10 cellular contexts compared by ENCODE assay signal in the genomic region with DNA sequence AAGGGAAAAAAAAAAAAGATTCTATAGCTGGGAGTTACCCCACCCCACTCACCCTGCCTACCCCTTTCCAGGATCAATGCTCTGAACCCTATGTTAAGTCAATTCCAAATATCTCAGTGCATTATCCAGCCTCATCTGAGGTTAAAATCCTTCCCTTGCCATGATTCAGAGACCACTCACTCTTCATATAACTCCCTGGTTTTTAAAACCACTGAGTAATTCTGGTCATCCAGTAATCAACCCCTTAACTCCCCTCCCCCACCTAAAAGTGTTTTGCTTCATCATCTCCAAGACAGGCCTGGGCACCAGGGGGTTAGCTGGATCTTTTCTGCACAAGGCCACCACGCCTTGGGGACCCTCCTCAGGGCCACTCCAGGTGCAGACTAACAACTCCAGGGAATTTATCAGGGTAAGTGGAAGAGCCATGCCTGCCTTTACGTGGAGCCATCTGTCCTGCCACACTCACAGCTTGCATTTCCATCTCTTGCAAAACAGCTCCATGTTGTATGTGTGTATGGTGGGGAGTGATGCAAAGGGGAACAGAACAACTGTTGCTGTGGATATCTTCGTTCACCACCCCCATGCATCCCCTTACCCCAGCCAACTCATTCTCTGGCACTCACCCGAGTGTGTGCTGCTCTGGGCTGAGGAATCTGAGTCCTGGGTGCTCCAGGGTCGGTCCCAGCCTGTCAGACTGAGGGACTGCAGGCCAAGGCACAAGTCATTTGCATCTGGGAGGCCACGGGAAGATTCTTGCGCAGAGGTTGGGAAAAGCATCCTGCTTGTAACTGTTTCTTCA. TPM values are rescaled to one million over a fixed set of nuclear protein-coding genes. Genes with fewer than 3 reads are reported as not detected.
DNase-seq lines count a peak whose midpoint lies in the region; FAIRE-seq and TF ChIP-seq lines count a peak whose summit lies in the region.
"Had no signal": no experiment of that assay in that cellular context is flagged by ENCODE, and none has a peak within 500 bp of the region (broad histone marks: within the 10 kb centered on the region; RNA-seq: fewer than 3 reads in every experiment).

No MANE protein-coding gene starts in this region.

- no peaks in the 10 kb centered on the region; the same call in 1 of the 2 replicates for H3K27me3 Mint-ChIP-seq in HFFc6 (ENCODE audit: insufficient read depth)

- no peaks in the 10 kb centered on the region for H3K36me3 Mint-ChIP-seq in HFFc6 (ENCODE audit: low read depth)

- H3K9me3 Mint-ChIP-seq in HFFc6: no peaks in the 10 kb centered on the region

- H3K4me3 ChIP-seq in adrenal gland (no peak overlapping the region), stomach smooth muscle (ENCODE audit: low read length in 2 of 2) (peak overlapping the region; percentile 83 to 90), thyroid gland (replicated peaks in 1 of 3) (no peak overlapping the region)

- TF ChIP-seq POLR2A in adrenal gland (IDR thresholded peaks at IDR 0.05) (no peak), thyroid gland (IDR thresholded peaks at IDR 0.05) (no peak)

- H3K36me3 ChIP-seq in adrenal gland (replicated peaks in 1 of 2): no peaks in the 10 kb centered on the region
- H3K36me3 ChIP-seq in stomach smooth muscle (ENCODE audit: control insufficient read depth in 2 of 2, insufficient read depth in 2 of 2, low read length in 2 of 2): peaks cover 0 to 4% of the 10 kb centered on the region in 2 donors
- no peaks in the 10 kb centered on the region for H3K36me3 ChIP-seq in thyroid gland

- DNase-seq in HFFc6: peak; percentile 43
- DNase-seq in adrenal gland: no peak
- DNase-seq in kidney glomerular epithelial cell (lab: John Stamatoyannopoulos, UW): peak; percentile 4
- DNase-seq in KG1 (lab: John Stamatoyannopoulos, UW): no peak
- DNase-seq in GM19239 (ENCODE audit: insufficient read length, low spot score): no peak
- no peak for DNase-seq in thyroid gland
- DNase-seq in NCI-H526 treated with DMSO at 0.1 percent for 48 hours (lab: John Stamatoyannopoulos, UW): no peak
- DNase-seq: GF-D8 had no signal

- H3K9me3 ChIP-seq in adrenal gland (replicated peaks in 1 of 3) (no peaks in the 10 kb centered on the region), stomach smooth muscle (ENCODE audit: control insufficient read depth in 2 of 2, low read length in 2 of 2) (no peaks in the 10 kb centered on the region), thyroid gland (no peaks in the 10 kb centered on the region)

- peak overlapping the region; percentile 62 to 63 for H3K9ac ChIP-seq in stomach smooth muscle (ENCODE audit: low read length in 2 of 2)

- WGBS in adrenal gland, 4 donors: 49 to 58% (median 53%) methylated on average over 7 of the region's 7 CpGs
- WGBS in thyroid gland, 2 donors: 60 to 62% methylated on average over 6 to 7 of the region's 7 CpGs

- H3K27me3 ChIP-seq in adrenal gland: no peaks in the 10 kb centered on the region
- H3K27me3 ChIP-seq in stomach smooth muscle (ENCODE audit: control insufficient read depth in 1 of 2, insufficient read depth in 2 of 2, low read length in 2 of 2): peaks cover 0 to 2% of the 10 kb centered on the region in 2 donors
- no peaks in the 10 kb centered on the region for H3K27me3 ChIP-seq in thyroid gland

- no peak for FAIRE-seq in GM19239 (lab: Jason Lieb, UNC)

- TF ChIP-seq CTCF in HFFc6 (IDR thresholded peaks at IDR 0.05): no peak
- no peak for TF ChIP-seq CTCF in adrenal gland (IDR thresholded peaks at IDR 0.05)
- TF ChIP-seq CTCF in thyroid gland (IDR thresholded peaks at IDR 0.05): no peak

- H3K27ac ChIP-seq in adrenal gland (peak overlapping the region in 3 of 5 donors; percentile 22 to 69 (median 39)), stomach smooth muscle (ENCODE audit: low read length) (peak overlapping the region; percentile 64), thyroid gland (peak overlapping the region in 1 of 3 donors; percentile 24)
- H3K27ac ChIP-seq: SK-N-MC had no signal

- H3K4me1 ChIP-seq in adrenal gland (replicated peaks in 1 of 2): peaks cover 0 to 10% of the 10 kb centered on the region in 2 donors
- H3K4me1 ChIP-seq in stomach smooth muscle (ENCODE audit: control insufficient read depth, insufficient read depth, low read length): peaks cover 24% of the 10 kb centered on the region
- peaks cover 0 to 13% of the 10 kb centered on the region in 2 donors for H3K4me1 ChIP-seq in thyroid gland

- intact Hi-C loops in adrenal gland (cut with DNase I) (no loop called here), thyroid gland (cut with DNase I) (no loop called here)

- peak overlapping the region; percentile 86 for H3K27ac Mint-ChIP-seq in HFFc6

- peak overlapping the region; percentile 88 for H3K4me3 Mint-ChIP-seq in HFFc6

- H3K4me1 Mint-ChIP-seq in HFFc6 (ENCODE audit: low read depth): peaks cover 44% of the 10 kb centered on the region

RNA-seq across cellular contexts. Expression of a gene that starts 30.7 kb away (rescaled TPM):
- 1,000 to 10,000 TPM; 1,467 to 1,843 (median 1,822) TPM for total RNA-seq in HFFc6 (2021; fragmentation: NEBNext Ultra II Directional; extraction: Animal tissue kit (Norgen Biotek cat#: 25700))
- total RNA-seq in adrenal gland (1,000 to 10,000 TPM; 1,210 to 2,501 (median 1,342) TPM), thyroid gland (1,000 to 10,000 TPM; 1,180 to 3,226 (median 2,104) TPM)
- 1,000 to 10,000 TPM; 2,161 to 2,863 (median 2,568) TPM for polyA plus RNA-seq in adrenal gland

Comparison
In these comparisons a context has a peak if more than half of its experiments do, and no peak if none do; other contexts are left out.
1. DNase-seq: peak in HFFc6 (single experiment) and kidney glomerular epithelial cell (single experiment); none in adrenal gland (0 of 7), KG1 (single experiment), GM19239 (single experiment), thyroid gland (0 of 2) and NCI-H526 treated with DMSO at 0.1 percent for 48 hours (single experiment).
2. H3K4me3 ChIP-seq: peak in stomach smooth muscle (2 of 2); none in adrenal gland (0 of 4) and thyroid gland (0 of 3).